ENCODE assay signal across 1 cellular context in genomic region chr18:6363216-6363615, GRCh38.
TF ChIP-seq lines count a peak whose summit lies in the region.

No MANE protein-coding gene starts in this region.

TF ChIP-seq in GM12878, 131 proteins besides CTCF, POLR2A, EP300 and RAD21 (continued from another document and continues in another):
- no peak for TF ChIP-seq TARDBP (IDR thresholded peaks at IDR 0.05; ENCODE audit: borderline replicate concordance)
- peak; percentile 79 for TF ChIP-seq DPF2 (IDR thresholded peaks at IDR 0.05)
- peak; percentile 86 for TF ChIP-seq MTA2 (IDR thresholded peaks at IDR 0.05; ENCODE audit: low read depth)
- no peak for TF ChIP-seq ELK1 (IDR thresholded peaks at IDR 0.05; ENCODE audit: low read depth, low read length)
- no peak for TF ChIP-seq HDAC6 (IDR thresholded peaks at IDR 0.05; ENCODE audit: unreplicated experiment)
- peak; percentile 64; the same call in 1 of the 2 replicates for TF ChIP-seq MEF2A (IDR thresholded peaks at IDR 0.05; ENCODE audit: insufficient read depth, low read depth, low read length)
- TF ChIP-seq NR2F1 (conservative IDR thresholded peaks at IDR 0.05) = 0 out of 2 replicates have a peak, but pooled peaks have one; percentile 22
- TF ChIP-seq JUND (IDR thresholded peaks at IDR 0.05; ENCODE audit: low read depth, low read length) = no peak
- no peak for TF ChIP-seq USF1 (IDR thresholded peaks at IDR 0.05; ENCODE audit: borderline replicate concordance, extremely low read length, insufficient read depth, low read depth, low read length)
- no peak for TF ChIP-seq CBX3 (IDR thresholded peaks at IDR 0.05; ENCODE audit: borderline replicate concordance, low read depth)
- peak; percentile 84; the same call in 1 of the 2 replicates for TF ChIP-seq CREM (IDR thresholded peaks at IDR 0.05; ENCODE audit: low read depth)
- peak; percentile 71 for TF ChIP-seq BCL3 (IDR thresholded peaks at IDR 0.05; ENCODE audit: borderline replicate concordance, insufficient read depth, low read depth, low read length, poor library complexity, severe bottlenecking)
- no peak for TF ChIP-seq TAF1 (IDR thresholded peaks at IDR 0.05; ENCODE audit: borderline replicate concordance, low read depth, low read length)
- 0 out of 2 replicates have a peak, but pooled peaks have one; percentile 56 for TF ChIP-seq TCF7 (IDR thresholded peaks at IDR 0.05; ENCODE audit: borderline replicate concordance)
- TF ChIP-seq PML (IDR thresholded peaks at IDR 0.05; ENCODE audit: low read length) = peak; percentile 44; the same call in 1 of the 2 replicates
- TF ChIP-seq KLF5 (IDR thresholded peaks at IDR 0.05; ENCODE audit: partially characterized antibody) = peak; percentile 34
- 0 out of 2 replicates have a peak, but pooled peaks have one; percentile 67 for TF ChIP-seq MTA3 (IDR thresholded peaks at IDR 0.05; ENCODE audit: borderline replicate concordance, low read length)
- TF ChIP-seq ATF3 (IDR thresholded peaks at IDR 0.05; ENCODE audit: borderline replicate concordance, extremely low read depth, low read depth, low read length) = no peak
- no peak for TF ChIP-seq STAT3 (IDR thresholded peaks at IDR 0.05; ENCODE audit: low read depth, low read length)
- TF ChIP-seq IKZF1 (conservative IDR thresholded peaks at IDR 0.05) = peak; percentile 89
- TF ChIP-seq BCL11A (IDR thresholded peaks at IDR 0.05; ENCODE audit: low read depth, low read length) = peak; percentile 77
- TF ChIP-seq BHLHE40 (IDR thresholded peaks at IDR 0.05; ENCODE audit: borderline replicate concordance in 1 of 2, low read depth in 2 of 2, low read length in 1 of 2) = peak; percentile 29 to 40; a peak in 2 of 4 replicates
- TF ChIP-seq NFIC (IDR thresholded peaks at IDR 0.05; ENCODE audit: low read depth, low read length) = peak; percentile 92
- TF ChIP-seq CREB1 (IDR thresholded peaks at IDR 0.05; ENCODE audit: low read depth) = peak; percentile 84
- TF ChIP-seq ASH2L (IDR thresholded peaks at IDR 0.05; ENCODE audit: borderline replicate concordance, low read depth) = no peak
- TF ChIP-seq POU2F2 (IDR thresholded peaks at IDR 0.05; ENCODE audit: borderline replicate concordance, low read depth, low read length) = 0 out of 3 replicates have a peak, but pooled peaks have one; percentile 38
- peak; percentile 90 for TF ChIP-seq ATF7 (IDR thresholded peaks at IDR 0.05; ENCODE audit: low read depth)
- TF ChIP-seq ETV6 (conservative IDR thresholded peaks at IDR 0.05 in 1 of 2, IDR thresholded peaks at IDR 0.05 in 1 of 2; ENCODE audit: borderline replicate concordance in 1 of 2, low read depth in 1 of 2) = peak in 1 of 2 experiments; percentile 67; a peak in 1 of 4 replicates
- peak; percentile 31; the same call in 1 of the 2 replicates for TF ChIP-seq PKNOX1 (IDR thresholded peaks at IDR 0.05)
- no peak for TF ChIP-seq HSF1 (IDR thresholded peaks at IDR 0.05; ENCODE audit: low read depth, low read length)
- TF ChIP-seq NKRF (conservative IDR thresholded peaks at IDR 0.05) = no peak
- TF ChIP-seq EGR1 (IDR thresholded peaks at IDR 0.05; ENCODE audit: borderline replicate concordance in 1 of 2, low read depth in 2 of 2, low read length in 2 of 2) = peak in 1 of 2 experiments; percentile 75; a peak in 2 of 3 replicates
- TF ChIP-seq KDM1A (IDR thresholded peaks at IDR 0.05; ENCODE audit: borderline replicate concordance) = no peak
- TF ChIP-seq IKZF2 (IDR thresholded peaks at IDR 0.05) = peak; percentile 90
- 0 out of 2 replicates have a peak, but pooled peaks have one; percentile 32 for TF ChIP-seq MXI1 (IDR thresholded peaks at IDR 0.05; ENCODE audit: low read depth, low read length)
- TF ChIP-seq JUNB (IDR thresholded peaks at IDR 0.05) = peak; percentile 88
- TF ChIP-seq PBX3 (IDR thresholded peaks at IDR 0.05; ENCODE audit: insufficient replicate concordance, low read depth, low read length) = no peak
- TF ChIP-seq RELA (IDR thresholded peaks at IDR 0.05; ENCODE audit: borderline replicate concordance, partially characterized antibody) = peak; percentile 59
- TF ChIP-seq MEF2B (IDR thresholded peaks at IDR 0.05; ENCODE audit: partially characterized antibody, poor library complexity, severe bottlenecking) = peak; percentile 87
- no peak for TF ChIP-seq MAX (IDR thresholded peaks at IDR 0.05; ENCODE audit: low read depth, low read length)
- TF ChIP-seq ZNF687 (IDR thresholded peaks at IDR 0.05) = no peak
- TF ChIP-seq ZNF207 (IDR thresholded peaks at IDR 0.05; ENCODE audit: borderline replicate concordance) = no peak
- TF ChIP-seq GABPA (IDR thresholded peaks at IDR 0.05; ENCODE audit: low read depth) = peak; percentile 63
- TF ChIP-seq NBN (IDR thresholded peaks at IDR 0.05) = peak; percentile 44; the same call in 1 of the 2 replicates
- peak; percentile 31; the same call in 1 of the 2 replicates for TF ChIP-seq CBX5 (IDR thresholded peaks at IDR 0.05; ENCODE audit: low read depth)
- peak; percentile 32 for TF ChIP-seq SP1 (IDR thresholded peaks at IDR 0.05; ENCODE audit: low read depth, low read length)
- TF ChIP-seq CBFB (IDR thresholded peaks at IDR 0.05; ENCODE audit: low read depth) = no peak; the same call in 1 of the 2 replicates
- peak; percentile 88; the same call in 1 of the 2 replicates for TF ChIP-seq ATF2 (IDR thresholded peaks at IDR 0.05; ENCODE audit: low read length)
- TF ChIP-seq BMI1 (IDR thresholded peaks at IDR 0.05; ENCODE audit: borderline replicate concordance) = peak; percentile 46; the same call in 1 of the 2 replicates
- peak; percentile 60; the same call in 1 of the 2 replicates for TF ChIP-seq BACH1 (IDR thresholded peaks at IDR 0.05; ENCODE audit: borderline replicate concordance)
- TF ChIP-seq SMARCA5 (IDR thresholded peaks at IDR 0.05) = no peak
- TF ChIP-seq IRF4 (IDR thresholded peaks at IDR 0.05; ENCODE audit: low read depth, low read length) = peak; percentile 73; the same call in 1 of the 2 replicates
- TF ChIP-seq CHD4 (IDR thresholded peaks at IDR 0.05) = no peak
- peak; percentile 88 for TF ChIP-seq EED (IDR thresholded peaks at IDR 0.05; ENCODE audit: low read depth)
